Comparison of ENCODE assay signal across 8 cellular contexts in genomic region chr11:74493816-74494630, GRCh38. TPM values are rescaled to one million over a fixed set of nuclear protein-coding genes. Genes with fewer than 3 reads are reported as not detected.
DNase-seq lines count a peak whose midpoint lies in the region; ATAC-seq, FAIRE-seq and TF ChIP-seq lines count a peak whose summit lies in the region.

No MANE protein-coding gene starts in this region.

- no peak for ATAC-seq in HG03175 (IDR thresholded peaks at IDR 0.05; ENCODE audit: unreplicated experiment)
- no peak for ATAC-seq in GM18520 (IDR thresholded peaks at IDR 0.05; ENCODE audit: unreplicated experiment)

- H3K9me3 Mint-ChIP-seq in type B pancreatic cell = peaks cover 14% of the 10 kb centered on the region

- H3K27ac Mint-ChIP-seq in type B pancreatic cell = peak overlapping the region; percentile 84

- peak overlapping the region; percentile 86 for H3K4me3 Mint-ChIP-seq in type B pancreatic cell

- no peak for FAIRE-seq in D721Med (lab: Jason Lieb, UNC)

- WGBS in lower leg skin, 2 donors = 9 to 11% methylated on average over 12 of the region's 12 CpGs

- peak overlapping the region; percentile 51 for H3K4me3 ChIP-seq in astrocyte of the spinal cord (ENCODE audit: low read depth, low read length)
- peak overlapping the region; percentile 82 for H3K4me3 ChIP-seq in lower leg skin (ENCODE audit: low read depth, poor library complexity, severe bottlenecking)

- intact Hi-C loops in lower leg skin (cut with DNase I; ENCODE audit: low total_unique reads) = no loop called here

- in situ Hi-C loops in astrocyte of the spinal cord (cut with HindIII; ENCODE audit: low sequenced_read_pairs) = no loop called here

- TF ChIP-seq CTCF in astrocyte of the spinal cord (IDR thresholded peaks at IDR 0.05; ENCODE audit: low read depth, low read length) = no peak
- TF ChIP-seq CTCF in lower leg skin (IDR thresholded peaks at IDR 0.05) = no peak
- TF ChIP-seq CTCF in type B pancreatic cell (conservative IDR thresholded peaks at IDR 0.05) = no peak
- no peak for TF ChIP-seq CTCF in D721Med (IDR thresholded peaks at IDR 0.05; ENCODE audit: insufficient read depth, missing control alignments)

- peaks cover 16% of the 10 kb centered on the region for H3K4me1 Mint-ChIP-seq in type B pancreatic cell (ENCODE audit: unreplicated experiment)

- no peak for TF ChIP-seq POLR2A in lower leg skin (IDR thresholded peaks at IDR 0.05)

- H3K36me3 Mint-ChIP-seq in type B pancreatic cell = peaks cover 20% of the 10 kb centered on the region

- peak; percentile 72 for DNase-seq in EH (ENCODE audit: low read depth)
- peak; percentile 34 to 39 for DNase-seq in Kasumi-1 (lab: John Stamatoyannopoulos, UW)
- no peak for DNase-seq in astrocyte of the spinal cord (ENCODE audit: low read depth, low spot score)
- DNase-seq in lower leg skin (ENCODE audit: low spot score in 2 of 2) = no peak
- DNase-seq in type B pancreatic cell (ENCODE audit: extremely low spot score, unreplicated experiment) = no peak
- no peak for DNase-seq in D721Med (ENCODE audit: insufficient read length, low spot score)

- H3K27me3 Mint-ChIP-seq in type B pancreatic cell = no peaks in the 10 kb centered on the region

RNA-seq across cellular contexts. Expression of gene LIPT2, which starts 0.5 kb away (rescaled TPM):
- total RNA-seq in lower leg skin (10 to 100 TPM in 1 of 4 donors, 1 to 10 TPM in 3; 4.0 to 10.9 (median 8.1) TPM), type B pancreatic cell (ENCODE audit: low replicate concordance) (5.5 and 5.6 TPM in 2 replicates)

RNA-seq across cellular contexts. Expression of gene KCNE3, which starts 26.7 kb away (rescaled TPM):
- total RNA-seq in lower leg skin (1 to 10 TPM in 2 of 4 donors, under 1 TPM in 1, not detected in 1; 0.08 to 2.0 (median 1.9) TPM), type B pancreatic cell (ENCODE audit: low replicate concordance) (7.3 and 12.5 TPM in 2 replicates)

Comparison
In these comparisons a context has a peak if more than half of its experiments do, and no peak if none do; other contexts are left out.
1. DNase-seq: peak in EH (single experiment) and Kasumi-1 (2 of 2); none in astrocyte of the spinal cord (single experiment), lower leg skin (0 of 2), type B pancreatic cell (single experiment) and D721Med (single experiment).